ENCODE assay signal across 1 cellular context in genomic region chr18:42029100-42029499, GRCh38.
TF ChIP-seq lines count a peak whose summit lies in the region.

No MANE protein-coding gene starts in this region.

TF ChIP-seq in K562, 482 proteins besides CTCF, POLR2A, EP300 and RAD21 (continued from another document):
- TF ChIP-seq E2F8 (IDR thresholded peaks at IDR 0.05; ENCODE audit: low read depth, partially characterized antibody) = no peak
- TF ChIP-seq NEUROD1 (IDR thresholded peaks at IDR 0.05; ENCODE audit: borderline replicate concordance, low read depth, low read length, partially characterized antibody) = no peak
- TF ChIP-seq, protein P1, sequence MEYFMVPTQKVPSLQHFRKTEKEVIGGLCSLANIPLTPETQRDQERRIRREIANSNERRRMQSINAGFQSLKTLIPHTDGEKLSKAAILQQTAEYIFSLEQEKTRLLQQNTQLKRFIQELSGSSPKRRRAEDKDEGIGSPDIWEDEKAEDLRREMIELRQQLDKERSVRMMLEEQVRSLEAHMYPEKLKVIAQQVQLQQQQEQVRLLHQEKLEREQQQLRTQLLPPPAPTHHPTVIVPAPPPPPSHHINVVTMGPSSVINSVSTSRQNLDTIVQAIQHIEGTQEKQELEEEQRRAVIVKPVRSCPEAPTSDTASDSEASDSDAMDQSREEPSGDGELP (CRISPR knock-in tag; IDR thresholded peaks at IDR 0.05; ENCODE audit: borderline replicate concordance) = no peak
- no peak for TF ChIP-seq CHD2 (IDR thresholded peaks at IDR 0.05; ENCODE audit: low read depth, low read length)
- 0 out of 2 replicates have a peak, but pooled peaks have one; percentile 16 for TF ChIP-seq CEBPB (tag; IDR thresholded peaks at IDR 0.05)
- no peak for TF ChIP-seq USF1 (CRISPR knock-in tag; IDR thresholded peaks at IDR 0.05)
- TF ChIP-seq TBP (optimal IDR thresholded peaks at IDR 0.05; ENCODE audit: low read depth, low read length) = no peak
- TF ChIP-seq, protein P2, sequence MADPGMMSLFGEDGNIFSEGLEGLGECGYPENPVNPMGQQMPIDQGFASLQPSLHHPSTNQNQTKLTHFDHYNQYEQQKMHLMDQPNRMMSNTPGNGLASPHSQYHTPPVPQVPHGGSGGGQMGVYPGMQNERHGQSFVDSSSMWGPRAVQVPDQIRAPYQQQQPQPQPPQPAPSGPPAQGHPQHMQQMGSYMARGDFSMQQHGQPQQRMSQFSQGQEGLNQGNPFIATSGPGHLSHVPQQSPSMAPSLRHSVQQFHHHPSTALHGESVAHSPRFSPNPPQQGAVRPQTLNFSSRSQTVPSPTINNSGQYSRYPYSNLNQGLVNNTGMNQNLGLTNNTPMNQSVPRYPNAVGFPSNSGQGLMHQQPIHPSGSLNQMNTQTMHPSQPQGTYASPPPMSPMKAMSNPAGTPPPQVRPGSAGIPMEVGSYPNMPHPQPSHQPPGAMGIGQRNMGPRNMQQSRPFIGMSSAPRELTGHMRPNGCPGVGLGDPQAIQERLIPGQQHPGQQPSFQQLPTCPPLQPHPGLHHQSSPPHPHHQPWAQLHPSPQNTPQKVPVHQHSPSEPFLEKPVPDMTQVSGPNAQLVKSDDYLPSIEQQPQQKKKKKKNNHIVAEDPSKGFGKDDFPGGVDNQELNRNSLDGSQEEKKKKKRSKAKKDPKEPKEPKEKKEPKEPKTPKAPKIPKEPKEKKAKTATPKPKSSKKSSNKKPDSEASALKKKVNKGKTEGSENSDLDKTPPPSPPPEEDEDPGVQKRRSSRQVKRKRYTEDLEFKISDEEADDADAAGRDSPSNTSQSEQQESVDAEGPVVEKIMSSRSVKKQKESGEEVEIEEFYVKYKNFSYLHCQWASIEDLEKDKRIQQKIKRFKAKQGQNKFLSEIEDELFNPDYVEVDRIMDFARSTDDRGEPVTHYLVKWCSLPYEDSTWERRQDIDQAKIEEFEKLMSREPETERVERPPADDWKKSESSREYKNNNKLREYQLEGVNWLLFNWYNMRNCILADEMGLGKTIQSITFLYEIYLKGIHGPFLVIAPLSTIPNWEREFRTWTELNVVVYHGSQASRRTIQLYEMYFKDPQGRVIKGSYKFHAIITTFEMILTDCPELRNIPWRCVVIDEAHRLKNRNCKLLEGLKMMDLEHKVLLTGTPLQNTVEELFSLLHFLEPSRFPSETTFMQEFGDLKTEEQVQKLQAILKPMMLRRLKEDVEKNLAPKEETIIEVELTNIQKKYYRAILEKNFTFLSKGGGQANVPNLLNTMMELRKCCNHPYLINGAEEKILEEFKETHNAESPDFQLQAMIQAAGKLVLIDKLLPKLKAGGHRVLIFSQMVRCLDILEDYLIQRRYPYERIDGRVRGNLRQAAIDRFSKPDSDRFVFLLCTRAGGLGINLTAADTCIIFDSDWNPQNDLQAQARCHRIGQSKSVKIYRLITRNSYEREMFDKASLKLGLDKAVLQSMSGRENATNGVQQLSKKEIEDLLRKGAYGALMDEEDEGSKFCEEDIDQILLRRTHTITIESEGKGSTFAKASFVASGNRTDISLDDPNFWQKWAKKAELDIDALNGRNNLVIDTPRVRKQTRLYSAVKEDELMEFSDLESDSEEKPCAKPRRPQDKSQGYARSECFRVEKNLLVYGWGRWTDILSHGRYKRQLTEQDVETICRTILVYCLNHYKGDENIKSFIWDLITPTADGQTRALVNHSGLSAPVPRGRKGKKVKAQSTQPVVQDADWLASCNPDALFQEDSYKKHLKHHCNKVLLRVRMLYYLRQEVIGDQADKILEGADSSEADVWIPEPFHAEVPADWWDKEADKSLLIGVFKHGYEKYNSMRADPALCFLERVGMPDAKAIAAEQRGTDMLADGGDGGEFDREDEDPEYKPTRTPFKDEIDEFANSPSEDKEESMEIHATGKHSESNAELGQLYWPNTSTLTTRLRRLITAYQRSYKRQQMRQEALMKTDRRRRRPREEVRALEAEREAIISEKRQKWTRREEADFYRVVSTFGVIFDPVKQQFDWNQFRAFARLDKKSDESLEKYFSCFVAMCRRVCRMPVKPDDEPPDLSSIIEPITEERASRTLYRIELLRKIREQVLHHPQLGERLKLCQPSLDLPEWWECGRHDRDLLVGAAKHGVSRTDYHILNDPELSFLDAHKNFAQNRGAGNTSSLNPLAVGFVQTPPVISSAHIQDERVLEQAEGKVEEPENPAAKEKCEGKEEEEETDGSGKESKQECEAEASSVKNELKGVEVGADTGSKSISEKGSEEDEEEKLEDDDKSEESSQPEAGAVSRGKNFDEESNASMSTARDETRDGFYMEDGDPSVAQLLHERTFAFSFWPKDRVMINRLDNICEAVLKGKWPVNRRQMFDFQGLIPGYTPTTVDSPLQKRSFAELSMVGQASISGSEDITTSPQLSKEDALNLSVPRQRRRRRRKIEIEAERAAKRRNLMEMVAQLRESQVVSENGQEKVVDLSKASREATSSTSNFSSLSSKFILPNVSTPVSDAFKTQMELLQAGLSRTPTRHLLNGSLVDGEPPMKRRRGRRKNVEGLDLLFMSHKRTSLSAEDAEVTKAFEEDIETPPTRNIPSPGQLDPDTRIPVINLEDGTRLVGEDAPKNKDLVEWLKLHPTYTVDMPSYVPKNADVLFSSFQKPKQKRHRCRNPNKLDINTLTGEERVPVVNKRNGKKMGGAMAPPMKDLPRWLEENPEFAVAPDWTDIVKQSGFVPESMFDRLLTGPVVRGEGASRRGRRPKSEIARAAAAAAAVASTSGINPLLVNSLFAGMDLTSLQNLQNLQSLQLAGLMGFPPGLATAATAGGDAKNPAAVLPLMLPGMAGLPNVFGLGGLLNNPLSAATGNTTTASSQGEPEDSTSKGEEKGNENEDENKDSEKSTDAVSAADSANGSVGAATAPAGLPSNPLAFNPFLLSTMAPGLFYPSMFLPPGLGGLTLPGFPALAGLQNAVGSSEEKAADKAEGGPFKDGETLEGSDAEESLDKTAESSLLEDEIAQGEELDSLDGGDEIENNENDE (IDR thresholded peaks at IDR 0.05; ENCODE audit: low read depth, low read length) = no peak
- TF ChIP-seq FUS (optimal IDR thresholded peaks at IDR 0.05; ENCODE audit: low read depth, low read length) = no peak
- no peak for TF ChIP-seq CEBPG (CRISPR knock-in tag; IDR thresholded peaks at IDR 0.05)
- TF ChIP-seq CEBPG (tag; conservative IDR thresholded peaks at IDR 0.05 in 1 of 2, IDR thresholded peaks at IDR 0.05 in 1 of 2) = peak in 1 of 2 experiments; percentile 22; a peak in 1 of 4 replicates
- TF ChIP-seq TCF3 (CRISPR knock-in tag; IDR thresholded peaks at IDR 0.05) = no peak
- TF ChIP-seq ILF3 (IDR thresholded peaks at IDR 0.05; ENCODE audit: borderline replicate concordance) = no peak
- no peak for TF ChIP-seq PCBP2 (IDR thresholded peaks at IDR 0.05; ENCODE audit: low read depth, low read length, poor library complexity, severe bottlenecking)
- no peak for TF ChIP-seq HINFP (tag; conservative IDR thresholded peaks at IDR 0.05; ENCODE audit: low read depth)
- TF ChIP-seq TFAM (CRISPR knock-in tag; conservative IDR thresholded peaks at IDR 0.05) = no peak
- no peak for TF ChIP-seq CXXC5 (CRISPR knock-in tag; IDR thresholded peaks at IDR 0.05)
